Comparison of ENCODE assay signal across 23 cellular contexts in genomic region chr20:2696646-2697045, GRCh38. TPM values are rescaled to one million over a fixed set of nuclear protein-coding genes. Genes with fewer than 3 reads are reported as not detected.
DNase-seq lines count a peak whose midpoint lies in the region; ATAC-seq, FAIRE-seq and TF ChIP-seq lines count a peak whose summit lies in the region.
"Had no signal": no experiment of that assay in that cellular context is flagged by ENCODE, and none has a peak within 500 bp of the region (broad histone marks: within the 10 kb centered on the region; RNA-seq: fewer than 3 reads in every experiment).

No MANE protein-coding gene starts in this region.

- CTCF ChIA-PET in Calu3 (lab: Charles Lee) = no interaction called here

- FAIRE-seq in HTR-8/SVneo (lab: Jason Lieb, UNC) = no peak
- FAIRE-seq: A204.1, D721Med, GM12891, GM19239 had no signal

- 84 to 91% methylated on average over 9 of the region's 9 CpGs for whole genome bisulfite sequencing in sigmoid colon, 2 donors

- peak; percentile 20 for DNase-seq in natural killer cell treated with Interleukin-12 subunit alpha and Interleukin-12 subunit beta and Interleukin-15 and Interleukin-18, amount 100 ng/mL, for 72 hours (ENCODE audit: low spot score)
- DNase-seq in natural killer cell (no peak), left lobe of liver (ENCODE audit: low spot score) (peak; percentile 29), sigmoid colon (peak; percentile 57), nucleus accumbens (lab: John Stamatoyannopoulos, UW) (no peak), HTR-8/SVneo (ENCODE audit: insufficient read length, low spot score) (no peak), uterus (no peak), Calu3 (no peak)
- DNase-seq: CD4-positive, alpha-beta memory T cell; NCI-H1417 treated with DMSO at 0.1 percent for 48 hours; NCI-H2029; NCI-H345; NCI-H524 treated with DMSO at 0.1 percent for 48 hours; PC-9; SIG-M5 had no signal

- TF ChIP-seq POLR2A in sigmoid colon (IDR thresholded peaks at IDR 0.05) (no peak), uterus (IDR thresholded peaks at IDR 0.05) (no peak)

- no peak for ATAC-seq in natural killer cell treated with Interleukin-12 subunit alpha and Interleukin-12 subunit beta and Interleukin-15 and Interleukin-18, amount 100 ng/mL, for 72 hours
- ATAC-seq in natural killer cell (no peak), left lobe of liver (no peak)
- ATAC-seq: GM23338 had no signal

- H3K9me3 Mint-ChIP-seq in natural killer cell treated with Interleukin-12 subunit alpha and Interleukin-12 subunit beta and Interleukin-15 and Interleukin-18, amount 100 ng/mL, for 72 hours = no peaks in the 10 kb centered on the region
- no peaks in the 10 kb centered on the region for H3K9me3 Mint-ChIP-seq in natural killer cell
- H3K9me3 Mint-ChIP-seq in Calu3 (ENCODE audit: low read depth, unreplicated experiment) = no peaks in the 10 kb centered on the region
- H3K9me3 Mint-ChIP-seq: CD4-positive, alpha-beta memory T cell had no signal

- no peak overlapping the region for H3K4me3 Mint-ChIP-seq in natural killer cell treated with Interleukin-12 subunit alpha and Interleukin-12 subunit beta and Interleukin-15 and Interleukin-18, amount 100 ng/mL, for 72 hours
- H3K4me3 Mint-ChIP-seq in natural killer cell = no peak overlapping the region
- no peak overlapping the region for H3K4me3 Mint-ChIP-seq in Calu3 (ENCODE audit: low read depth, unreplicated experiment)
- H3K4me3 Mint-ChIP-seq: CD4-positive, alpha-beta memory T cell; GM23338 had no signal

- intact Hi-C loops in natural killer cell (cut with micrococcal nuclease) = no loop called here
- intact Hi-C loops in sigmoid colon (cut with DNase I) = loop anchor here (10.0 kb wide), 2 partner anchors 148 to 308 kb away; partner anchors contain the start of genes PCED1A and VPS16
- intact Hi-C loops in uterus (cut with DNase I; ENCODE audit: low total_unique reads) = no loop called here
- intact Hi-C loops in Calu3 (cut with micrococcal nuclease; ENCODE audit: unreplicated experiment) = no loop called here

- no peak for TF ChIP-seq EP300 in sigmoid colon (IDR thresholded peaks at IDR 0.05)

- no peaks in the 10 kb centered on the region for H3K27me3 ChIP-seq in sigmoid colon
- H3K27me3 ChIP-seq in uterus = no peaks in the 10 kb centered on the region

- TF ChIP-seq CTCF in natural killer cell (IDR thresholded peaks at IDR 0.05) (no peak), sigmoid colon (IDR thresholded peaks at IDR 0.05) (no peak), uterus (IDR thresholded peaks at IDR 0.05) (no peak), Calu3 (IDR thresholded peaks at IDR 0.05; ENCODE audit: unreplicated experiment) (no peak)

- H3K4me1 ChIP-seq in sigmoid colon (peaks cover 0 to 20% (median 18%) of the 10 kb centered on the region in 4 donors), uterus (peaks cover 0 to 10% of the 10 kb centered on the region in 2 donors)

- BruUV-seq in Calu3 (replicated peaks; lab: Mats Ljungman, UMichigan) = no TSS peak

- H3K4me3 ChIP-seq in sigmoid colon (no peak overlapping the region), uterus (no peak overlapping the region)
- H3K4me3 ChIP-seq: BLaER1, GM23338, PC-9 had no signal

- H3K4me1 Mint-ChIP-seq in natural killer cell treated with Interleukin-12 subunit alpha and Interleukin-12 subunit beta and Interleukin-15 and Interleukin-18, amount 100 ng/mL, for 72 hours (ENCODE audit: low read depth in 2 of 2) = peaks cover 6 to 18% of the 10 kb centered on the region in 2 donors
- peaks cover 6 to 20% of the 10 kb centered on the region in 2 donors for H3K4me1 Mint-ChIP-seq in natural killer cell
- H3K4me1 Mint-ChIP-seq in Calu3 (ENCODE audit: low read depth, unreplicated experiment) = peaks cover 7% of the 10 kb centered on the region

- H3K27me3 Mint-ChIP-seq in natural killer cell treated with Interleukin-12 subunit alpha and Interleukin-12 subunit beta and Interleukin-15 and Interleukin-18, amount 100 ng/mL, for 72 hours = peaks cover 17% of the 10 kb centered on the region in 2 donors
- H3K27me3 Mint-ChIP-seq in natural killer cell (ENCODE audit: low read depth in 2 of 2) (peaks cover 0 to 39% of the 10 kb centered on the region in 2 donors), Calu3 (ENCODE audit: unreplicated experiment) (peaks cover 65% of the 10 kb centered on the region)

- H3K27ac ChIP-seq in sigmoid colon (no peak overlapping the region), uterus (no peak overlapping the region)
- H3K27ac ChIP-seq: BLaER1, KMS-11, PC-9, RWPE1 had no signal

- no peaks in the 10 kb centered on the region for H3K36me3 Mint-ChIP-seq in natural killer cell treated with Interleukin-12 subunit alpha and Interleukin-12 subunit beta and Interleukin-15 and Interleukin-18, amount 100 ng/mL, for 72 hours
- H3K36me3 Mint-ChIP-seq in natural killer cell = no peaks in the 10 kb centered on the region
- peaks cover 8% of the 10 kb centered on the region for H3K36me3 Mint-ChIP-seq in Calu3 (ENCODE audit: insufficient read depth, unreplicated experiment)
- H3K36me3 Mint-ChIP-seq: CD4-positive, alpha-beta memory T cell had no signal

- H3K36me3 ChIP-seq in sigmoid colon (no peaks in the 10 kb centered on the region), uterus (no peaks in the 10 kb centered on the region)
- H3K36me3 ChIP-seq: BLaER1 had no signal

- H3K9me3 ChIP-seq in sigmoid colon (no peaks in the 10 kb centered on the region), uterus (no peaks in the 10 kb centered on the region)
- H3K9me3 ChIP-seq: BLaER1 had no signal

- H3K27ac Mint-ChIP-seq in natural killer cell treated with Interleukin-12 subunit alpha and Interleukin-12 subunit beta and Interleukin-15 and Interleukin-18, amount 100 ng/mL, for 72 hours = no peak overlapping the region
- H3K27ac Mint-ChIP-seq in natural killer cell = no peak overlapping the region
- no peak overlapping the region for H3K27ac Mint-ChIP-seq in Calu3 (ENCODE audit: unreplicated experiment)
- H3K27ac Mint-ChIP-seq: CD4-positive, alpha-beta memory T cell; GM23338 had no signal

RNA-seq across cellular contexts. Expression of gene EBF4, which starts 4.1 kb away (rescaled TPM):
- total RNA-seq in natural killer cell treated with Interleukin-12 subunit alpha and Interleukin-12 subunit beta and Interleukin-15 and Interleukin-18, amount 100 ng/mL, for 72 hours = 10 to 100 TPM; 14.8 to 31.4 TPM
- total RNA-seq in natural killer cell (10 to 100 TPM; 17.1 to 21.7 (median 20.4) TPM), left lobe of liver (8.9 TPM), sigmoid colon (10 to 100 TPM; 14.8 to 37.5 (median 30.8) TPM), uterus (10 to 100 TPM in 3 of 4 donors, 1 to 10 TPM in 1; 7.1 to 69.5 (median 21.7) TPM), Calu3 (2022) (4.3 and 6.6 TPM in 2 replicates)
- polyA plus RNA-seq in sigmoid colon = 1 to 10 TPM; 1.2 to 4.6 (median 1.2) TPM

RNA-seq across cellular contexts. Expression of gene IDH3B, which starts 32.6 kb away (rescaled TPM):
- total RNA-seq in natural killer cell treated with Interleukin-12 subunit alpha and Interleukin-12 subunit beta and Interleukin-15 and Interleukin-18, amount 100 ng/mL, for 72 hours = 100 to 1,000 TPM; 114 to 120 TPM
- total RNA-seq in natural killer cell = 100 to 1,000 TPM; 149 to 161 (median 153) TPM
- total RNA-seq in left lobe of liver = 46.9 TPM
- 100 to 1,000 TPM; 105 to 131 (median 122) TPM for total RNA-seq in sigmoid colon
- 100 to 1,000 TPM; 103 to 121 (median 112) TPM for polyA plus RNA-seq in sigmoid colon
- total RNA-seq in uterus = 100 to 1,000 TPM in 1 of 4 donors, 10 to 100 TPM in 3; 33.8 to 220 (median 83.7) TPM
- total RNA-seq in Calu3 (2022) = 73.6 and 74.8 TPM in 2 replicates

RNA-seq across cellular contexts. Expression of gene NOP56, which starts 44.2 kb away (rescaled TPM):
- 100 to 1,000 TPM; 424 to 981 TPM for total RNA-seq in natural killer cell treated with Interleukin-12 subunit alpha and Interleukin-12 subunit beta and Interleukin-15 and Interleukin-18, amount 100 ng/mL, for 72 hours
- total RNA-seq in natural killer cell = 100 to 1,000 TPM; 169 to 216 (median 214) TPM
- 30.4 TPM for total RNA-seq in left lobe of liver
- 10 to 100 TPM; 53.2 to 69.8 (median 65.2) TPM for total RNA-seq in sigmoid colon
- 100 to 1,000 TPM in 1 of 3 donors, 10 to 100 TPM in 2; 33.6 to 152 (median 47.6) TPM for polyA plus RNA-seq in sigmoid colon
- 100 to 1,000 TPM; 108 to 151 (median 134) TPM for total RNA-seq in uterus
- 303 and 310 TPM in 2 replicates for total RNA-seq in Calu3 (2022)

Comparison
In these comparisons a context has a peak if more than half of its experiments do, and no peak if none do; other contexts are left out.
1. DNase-seq: peak in natural killer cell treated with Interleukin-12 subunit alpha and Interleukin-12 subunit beta and Interleukin-15 and Interleukin-18, amount 100 ng/mL, for 72 hours (single experiment), left lobe of liver (single experiment) and sigmoid colon (single experiment); none in natural killer cell (single experiment), nucleus accumbens (0 of 56), HTR-8/SVneo (single experiment), uterus (0 of 2) and Calu3 (single experiment).